ENCODE assay signal across 35 cellular contexts in the genomic region with DNA sequence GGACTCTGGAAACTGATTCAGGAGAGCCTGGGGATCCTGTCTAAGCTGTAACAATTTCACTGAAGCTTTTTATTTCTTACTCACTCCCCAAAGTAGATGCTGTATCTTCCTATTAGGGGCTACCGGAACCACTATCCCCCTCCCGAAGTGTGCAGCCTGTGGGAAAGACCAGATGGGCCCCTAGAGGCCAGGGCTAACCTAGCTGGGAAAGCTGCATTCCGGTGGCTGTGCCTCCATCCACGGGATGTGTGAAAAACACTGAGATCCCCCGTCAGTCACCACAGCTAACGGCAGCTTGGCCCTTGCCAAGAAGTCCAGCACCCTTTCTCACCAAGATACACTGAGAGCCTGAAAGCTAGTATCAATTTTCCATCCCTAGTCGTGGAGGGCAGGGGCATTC. TPM values are rescaled to one million over a fixed set of nuclear protein-coding genes. Genes with fewer than 3 reads are reported as not detected.
"Had no signal": no experiment of that assay in that cellular context is flagged by ENCODE, and none has a peak within 500 bp of the region (broad histone marks: within the 10 kb centered on the region; RNA-seq: fewer than 3 reads in every experiment).

No MANE protein-coding gene starts in this region.

- H3K4me1 Mint-ChIP-seq: activated B cell treated with CpG ODN at 0.5 μM for 24 hours had no signal

- H3K36me3 ChIP-seq: adrenal gland, breast epithelium, Peyer's patch, SJSA1 had no signal

- H3K9me3 ChIP-seq: adrenal gland, body of pancreas, breast epithelium, Peyer's patch, SJSA1, SK-N-SH had no signal

- H3K9me2 ChIP-seq: SK-N-SH had no signal

- H3K4me1 ChIP-seq: body of pancreas, breast epithelium, SJSA1 had no signal

- H3K9me3 Mint-ChIP-seq: activated T-helper 1 cell treated with anti-CD3 and anti-CD28 coated beads, Interleukin-12 subunit alpha, Interleukin-12 subunit beta, Interleukin-2, Interleukin-4 antibody, amounts not matched to agents 30 ng/mL and 10 ng/mL and 1 ng/mL, durations not matched to agents 14 hours and 24 hours and 36 hours; T-helper 1 cell treated with Interleukin-12 subunit alpha and Interleukin-12 subunit beta and Interleukin-4 antibody, amounts not matched to agents 30 μg/mL and 1 μg/mL, for 36 hours; T-helper 2 cell treated with Interferon-gamma antibody and Interleukin-4, amounts not matched to agents 5 μg/mL and 100 μg/mL, for 36 hours had no signal

- ATAC-seq: activated naive CD4-positive, alpha-beta T cell treated with anti-CD3 and anti-CD28 coated beads, Interleukin-2, amount 50 U/mL, for 72 hours; activated T-cell treated with anti-CD3 and anti-CD28 coated beads, Interleukin-2, amount 50 U/mL, for 4 hours; body of pancreas; PC-3 had no signal

- H3K27me3 ChIP-seq: adrenal gland, body of pancreas, breast epithelium, Peyer's patch, SJSA1 had no signal

- DNase-seq: activated B cell treated with CpG ODN at 0.5 μM for 24 hours; activated CD4-positive, alpha-beta memory T cell treated with anti-CD3 and anti-CD28 coated beads for 36 hours; activated CD4-positive, alpha-beta T cell treated with anti-CD3 and anti-CD28 coated beads for 4 hours; activated CD4-positive, alpha-beta T cell treated with anti-CD3 and anti-CD28 coated beads, Interleukin-2, amount 50 U/mL, for 1 hour; activated CD4-positive, CD25-positive, alpha-beta regulatory T cell treated with anti-CD3 and anti-CD28 coated beads, Interleukin-2, amount 50 U/mL, for 72 hours; activated CD8-positive, alpha-beta memory T cell treated with anti-CD3 and anti-CD28 coated beads, Interleukin-2, amount 50 U/mL, for 4 hours; activated gamma-delta T cell treated with Interleukin-2 at 50 U/mL for 16 hours; activated naive CD4-positive, alpha-beta T cell treated with anti-CD3 and anti-CD28 coated beads for 36 hours; activated T-cell treated with anti-CD3 and anti-CD28 coated beads for 4 hours; activated T-cell treated with anti-CD3 and anti-CD28 coated beads, Interleukin-2, amount 50 U/mL, for 4 hours; adrenal gland; body of pancreas; NCI-H1092 treated with DMSO at 0.1 percent for 48 hours; NCI-H1417; NCI-H146; NCI-H187; NCI-H2029 treated with DMSO at 0.1 percent for 48 hours; NCI-H2107; NCI-H2171; NCI-H510A; NCI-H526; NCI-H748 treated with DMSO at 0.1 percent for 48 hours; NK-92 treated with Interleukin-12 subunit alpha and Interleukin-12 subunit beta, amount 100 ng/mL, for 24 hours; PC-3; Peyer's patch; RPMI8226; SHP77 treated with DMSO at 0.1 percent for 48 hours; SK-N-SH had no signal

- H3K27ac ChIP-seq: adrenal gland, body of pancreas, breast epithelium, Peyer's patch, SJSA1 had no signal

- H3K4me2 ChIP-seq: SK-N-SH had no signal

- H3K36me3 Mint-ChIP-seq: activated CD4-positive, alpha-beta memory T cell treated with anti-CD3 and anti-CD28 coated beads for 36 hours; activated naive CD4-positive, alpha-beta T cell treated with anti-CD3 and anti-CD28 coated beads, Interleukin-2, amount 50 U/mL, for 72 hours had no signal

- H3K4me3 Mint-ChIP-seq: activated B cell treated with CpG ODN at 0.5 μM for 24 hours; activated CD4-positive, alpha-beta memory T cell treated with anti-CD3 and anti-CD28 coated beads for 36 hours; activated naive CD4-positive, alpha-beta T cell treated with anti-CD3 and anti-CD28 coated beads for 36 hours; activated T-cell treated with anti-CD3 and anti-CD28 coated beads, Interleukin-2, amount 50 U/mL, for 4 hours; activated T-helper 1 cell treated with anti-CD3 and anti-CD28 coated beads, Interleukin-12 subunit alpha, Interleukin-12 subunit beta, Interleukin-2, Interleukin-4 antibody, amounts not matched to agents 30 ng/mL and 10 ng/mL and 1 ng/mL, durations not matched to agents 14 hours and 24 hours and 36 hours; T-helper 1 cell treated with Interleukin-12 subunit alpha and Interleukin-12 subunit beta and Interleukin-4 antibody, amounts not matched to agents 30 μg/mL and 1 μg/mL, for 36 hours; T-helper 2 cell treated with Interferon-gamma antibody and Interleukin-4, amounts not matched to agents 5 μg/mL and 100 μg/mL, for 36 hours had no signal

- H3K4me3 ChIP-seq: adrenal gland, body of pancreas, breast epithelium, Peyer's patch, SJSA1 had no signal

- H3K27ac Mint-ChIP-seq: activated B cell treated with CpG ODN at 0.5 μM for 24 hours; activated CD4-positive, alpha-beta memory T cell treated with anti-CD3 and anti-CD28 coated beads for 36 hours; activated naive CD4-positive, alpha-beta T cell treated with anti-CD3 and anti-CD28 coated beads for 36 hours; activated naive CD4-positive, alpha-beta T cell treated with anti-CD3 and anti-CD28 coated beads, Interleukin-2, amount 50 U/mL, for 72 hours; T-helper 1 cell treated with Interleukin-12 subunit alpha and Interleukin-12 subunit beta and Interleukin-4 antibody, amounts not matched to agents 30 μg/mL and 1 μg/mL, for 36 hours; T-helper 2 cell treated with Interferon-gamma antibody and Interleukin-4, amounts not matched to agents 5 μg/mL and 100 μg/mL, for 36 hours had no signal

RNA-seq across cellular contexts. Expression of a gene that starts 3.1 kb away (rescaled TPM):
- total RNA-seq: activated B cell treated with CpG ODN at 0.5 μM for 24 hours; activated CD4-positive, alpha-beta memory T cell treated with anti-CD3 and anti-CD28 coated beads for 36 hours; activated T-cell treated with anti-CD3 and anti-CD28 coated beads, Interleukin-2, amount 50 U/mL, for 4 hours; activated T-helper 1 cell treated with anti-CD3 and anti-CD28 coated beads, Interleukin-12 subunit alpha, Interleukin-12 subunit beta, Interleukin-2, Interleukin-4 antibody, amounts not matched to agents 30 ng/mL and 10 ng/mL and 1 ng/mL, durations not matched to agents 14 hours and 24 hours and 36 hours; astrocyte had no signal
